In the genomic region with DNA sequence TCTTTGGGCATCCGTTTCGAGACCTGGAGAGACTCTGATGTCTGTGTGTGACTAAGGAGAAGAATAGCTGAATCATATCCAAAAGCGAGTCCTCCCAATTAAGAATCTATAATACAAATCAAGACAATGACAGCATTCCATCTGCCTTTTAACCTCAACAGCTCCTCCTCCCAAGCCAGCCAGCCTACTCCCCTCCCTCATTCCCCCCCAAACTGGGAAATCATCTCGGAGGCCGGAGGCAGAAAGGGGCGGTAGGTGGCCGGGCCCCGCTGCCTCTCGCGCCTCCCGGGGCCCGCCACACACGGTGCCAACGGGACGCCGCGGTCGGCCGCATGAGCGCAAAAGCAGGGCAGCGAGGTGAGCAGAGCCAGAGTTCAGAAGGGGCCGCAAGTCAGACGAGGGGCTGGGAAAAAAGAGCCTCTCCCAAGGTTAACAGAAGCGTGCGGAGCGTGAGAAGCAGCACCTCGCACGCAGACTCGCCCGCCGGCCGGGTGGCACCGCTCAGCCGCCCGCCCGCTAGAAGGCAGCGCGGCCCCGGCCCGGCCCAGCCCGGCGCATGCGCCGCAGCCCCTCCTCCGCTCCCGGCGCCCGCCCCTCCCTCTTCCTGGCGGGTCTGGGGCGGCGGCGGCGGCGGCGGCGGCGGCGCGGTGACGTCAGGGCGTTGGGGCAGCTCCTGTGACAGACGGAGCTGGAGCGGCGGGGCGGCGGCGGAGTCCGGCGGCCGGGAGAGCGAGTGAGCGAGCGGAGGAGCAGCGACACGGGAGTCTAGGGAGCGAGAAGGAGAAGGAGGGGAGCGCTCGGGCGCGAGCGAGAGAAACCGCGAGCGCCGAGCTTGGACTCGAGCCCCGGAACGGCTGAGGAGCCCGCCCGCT, we compare ENCODE assay signal across 2 cellular contexts.
A peak's percentile ranks its signal among the peaks of the same experiment; 100 is the strongest.
TF ChIP-seq lines count a peak whose summit lies in the region.

A gene (plus strand): TSS at position 681 of the 872 bp plus-strand sequence. CDS start 44,635 bp downstream, outside the sequence.

TF ChIP-seq in HCT116, 20 proteins besides CTCF, POLR2A, EP300 and RAD21 (continued from another document):
- TF ChIP-seq FOSL1 (IDR thresholded peaks at IDR 0.05; ENCODE audit: low read depth) (no peak), JUND (IDR thresholded peaks at IDR 0.05) (no peak), EZH2 (IDR thresholded peaks at IDR 0.05) (no peak), ZNF274 (IDR thresholded peaks at IDR 0.05; ENCODE audit: low read depth, low read length) (no peak), TCF7L2 (IDR thresholded peaks at IDR 0.05; ENCODE audit: borderline replicate concordance, extremely low read depth, insufficient read depth, insufficient read length) (peak; percentile 22), ZFX (IDR thresholded peaks at IDR 0.05) (peak; percentile 79; the same call in 1 of the 2 replicates), CBX3 (IDR thresholded peaks at IDR 0.05; ENCODE audit: low read depth) (no peak), SIN3A (IDR thresholded peaks at IDR 0.05; ENCODE audit: low read depth) (peak; percentile 58)

TF ChIP-seq in SK-N-SH treated with all-trans-retinoic acid at 6 μM for 48 hours, 23 proteins besides CTCF, POLR2A, EP300 and RAD21 (continued from another document):
- TF ChIP-seq, protein P1, sequence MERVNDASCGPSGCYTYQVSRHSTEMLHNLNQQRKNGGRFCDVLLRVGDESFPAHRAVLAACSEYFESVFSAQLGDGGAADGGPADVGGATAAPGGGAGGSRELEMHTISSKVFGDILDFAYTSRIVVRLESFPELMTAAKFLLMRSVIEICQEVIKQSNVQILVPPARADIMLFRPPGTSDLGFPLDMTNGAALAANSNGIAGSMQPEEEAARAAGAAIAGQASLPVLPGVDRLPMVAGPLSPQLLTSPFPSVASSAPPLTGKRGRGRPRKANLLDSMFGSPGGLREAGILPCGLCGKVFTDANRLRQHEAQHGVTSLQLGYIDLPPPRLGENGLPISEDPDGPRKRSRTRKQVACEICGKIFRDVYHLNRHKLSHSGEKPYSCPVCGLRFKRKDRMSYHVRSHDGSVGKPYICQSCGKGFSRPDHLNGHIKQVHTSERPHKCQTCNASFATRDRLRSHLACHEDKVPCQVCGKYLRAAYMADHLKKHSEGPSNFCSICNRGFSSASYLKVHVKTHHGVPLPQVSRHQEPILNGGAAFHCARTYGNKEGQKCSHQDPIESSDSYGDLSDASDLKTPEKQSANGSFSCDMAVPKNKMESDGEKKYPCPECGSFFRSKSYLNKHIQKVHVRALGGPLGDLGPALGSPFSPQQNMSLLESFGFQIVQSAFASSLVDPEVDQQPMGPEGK (CRISPR knock-in tag; IDR thresholded peaks at IDR 0.05; ENCODE audit: borderline replicate concordance) = peak; percentile 62; the same call in 1 of the 2 replicates
- TF ChIP-seq ZFP3 (CRISPR knock-in tag; IDR thresholded peaks at IDR 0.05) (no peak), PPARA (CRISPR knock-in tag; IDR thresholded peaks at IDR 0.05; ENCODE audit: borderline replicate concordance) (no peak), GLIS3 (CRISPR knock-in tag; IDR thresholded peaks at IDR 0.05) (no peak), OSR1 (CRISPR knock-in tag; IDR thresholded peaks at IDR 0.05) (no peak), SNAI2 (CRISPR knock-in tag; IDR thresholded peaks at IDR 0.05) (no peak), RARB (CRISPR knock-in tag; IDR thresholded peaks at IDR 0.05) (no peak), TCF4 (CRISPR knock-in tag; IDR thresholded peaks at IDR 0.05; ENCODE audit: borderline replicate concordance) (no peak), ZFP30 (CRISPR knock-in tag; IDR thresholded peaks at IDR 0.05) (no peak)
- TF ChIP-seq, protein P2, sequence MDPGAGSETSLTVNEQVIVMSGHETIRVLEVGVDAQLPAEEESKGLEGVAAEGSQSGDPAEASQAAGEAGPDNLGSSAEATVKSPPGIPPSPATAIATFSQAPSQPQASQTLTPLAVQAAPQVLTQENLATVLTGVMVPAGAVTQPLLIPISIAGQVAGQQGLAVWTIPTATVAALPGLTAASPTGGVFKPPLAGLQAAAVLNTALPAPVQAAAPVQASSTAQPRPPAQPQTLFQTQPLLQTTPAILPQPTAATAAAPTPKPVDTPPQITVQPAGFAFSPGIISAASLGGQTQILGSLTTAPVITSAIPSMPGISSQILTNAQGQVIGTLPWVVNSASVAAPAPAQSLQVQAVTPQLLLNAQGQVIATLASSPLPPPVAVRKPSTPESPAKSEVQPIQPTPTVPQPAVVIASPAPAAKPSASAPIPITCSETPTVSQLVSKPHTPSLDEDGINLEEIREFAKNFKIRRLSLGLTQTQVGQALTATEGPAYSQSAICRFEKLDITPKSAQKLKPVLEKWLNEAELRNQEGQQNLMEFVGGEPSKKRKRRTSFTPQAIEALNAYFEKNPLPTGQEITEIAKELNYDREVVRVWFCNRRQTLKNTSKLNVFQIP (CRISPR knock-in tag; IDR thresholded peaks at IDR 0.05; ENCODE audit: borderline replicate concordance, low read depth) = no peak
